Comparison of ENCODE assay signal across 24 cellular contexts in the genomic region with DNA sequence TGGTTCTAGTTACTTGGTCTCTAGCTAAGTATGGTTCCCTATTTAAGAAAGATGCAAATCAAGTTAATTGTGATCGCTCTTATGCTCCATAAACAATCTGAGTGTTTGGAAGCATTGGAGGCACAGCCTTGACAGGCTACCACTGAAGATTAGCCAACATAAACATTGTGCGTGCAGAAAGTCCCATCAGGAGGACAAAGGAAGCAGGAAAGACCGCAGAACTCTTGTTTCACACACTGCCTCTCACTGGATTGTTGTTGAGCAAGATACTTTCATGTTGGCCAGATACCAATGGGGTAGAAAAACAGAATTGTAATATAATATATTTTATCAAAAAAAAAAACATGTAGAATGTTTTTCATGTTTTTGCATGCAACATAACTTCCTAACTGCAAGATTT.
A peak's percentile ranks its signal among the peaks of the same experiment; 100 is the strongest.
DNase-seq lines count a peak whose midpoint lies in the region; ATAC-seq and TF ChIP-seq lines count a peak whose summit lies in the region.
"Had no signal": no experiment of that assay in that cellular context is flagged by ENCODE, and none has a peak within 500 bp of the region (broad histone marks: within the 10 kb centered on the region; RNA-seq: fewer than 3 reads in every experiment).

No MANE protein-coding gene starts in this region.

- ATAC-seq in sciatic nerve (peak; percentile 84), Right ventricle myocardium superior (ENCODE audit: poor library complexity) (no peak), upper lobe of right lung (no peak), GM19397 (IDR thresholded peaks at IDR 0.05; ENCODE audit: unreplicated experiment) (no peak)
- ATAC-seq: activated CD4-positive, CD25-positive, alpha-beta regulatory T cell treated with anti-CD3 and anti-CD28 coated beads, Interleukin-2, amount 50 U/mL, for 24 hours; activated CD8-positive, alpha-beta T cell treated with anti-CD3 and anti-CD28 coated beads, Interleukin-2, amount 10 ng/mL, durations not matched to agents 7 days and 5 days; body of pancreas; stimulated activated naive CD8-positive, alpha-beta T cell treated with anti-CD3 and anti-CD28 coated beads, Interleukin-15, Interleukin-2, amounts not matched to agents 100 U/mL and 50 U/mL, for 24 hours had no signal

- H3K9me3 ChIP-seq in upper lobe of right lung = no peaks in the 10 kb centered on the region
- H3K9me3 ChIP-seq: body of pancreas, colonic mucosa, esophagus squamous epithelium, vagina had no signal

- H3K36me3 ChIP-seq in upper lobe of right lung = no peaks in the 10 kb centered on the region
- H3K36me3 ChIP-seq: colonic mucosa, esophagus squamous epithelium, vagina had no signal

- peak; percentile 73 for DNase-seq in RPMI7951 (ENCODE audit: low read depth)
- peak; percentile 35 to 36 for DNase-seq in cardiac fibroblast (ENCODE audit: low read depth in 2 of 2)
- peak; percentile 8 to 51 for DNase-seq in foreskin fibroblast
- DNase-seq in sciatic nerve (ENCODE audit: low spot score) = no peak
- DNase-seq in Right ventricle myocardium superior = no peak
- DNase-seq in GM19238 (ENCODE audit: insufficient read length, low spot score) = no peak
- DNase-seq in upper lobe of right lung = no peak
- DNase-seq: activated CD8-positive, alpha-beta T cell treated with anti-CD3 and anti-CD28 coated beads, Interleukin-2, amount 10 ng/mL, durations not matched to agents 7 days and 5 days; activated effector memory CD4-positive, alpha-beta T cell treated with anti-CD3 and anti-CD28 coated beads, Interleukin-2, amount 50 U/mL, for 16 hours; activated naive CD8-positive, alpha-beta T cell treated with anti-CD3 and anti-CD28 coated beads, Interleukin-2, amount 10 ng/mL, durations not matched to agents 7 days and 5 days; activated T-cell treated with anti-CD3 and anti-CD28 coated beads for 4 hours; body of pancreas; colonic mucosa; esophagus squamous epithelium; HCEC 1CT; islet precursor cell; NCI-H1417 treated with DMSO at 0.1 percent for 48 hours; NCI-H2081; NCI-H446 treated with DMSO at 0.1 percent for 48 hours; stimulated activated naive CD8-positive, alpha-beta T cell treated with anti-CD3 and anti-CD28 coated beads, Interleukin-15, Interleukin-2, amounts not matched to agents 100 U/mL and 50 U/mL, for 24 hours had no signal

- H3K4me3 ChIP-seq in cardiac fibroblast (replicated peaks in 1 of 2; ENCODE audit: low read depth in 2 of 2, low read length in 2 of 2) = no peak overlapping the region
- H3K4me3 ChIP-seq in foreskin fibroblast (ENCODE audit: low read depth in 1 of 2, low read length in 2 of 2) = no peak overlapping the region
- H3K4me3 ChIP-seq in upper lobe of right lung = no peak overlapping the region
- H3K4me3 ChIP-seq: body of pancreas, colonic mucosa, esophagus squamous epithelium, SK-N-MC, vagina had no signal

- H3K27me3 ChIP-seq in upper lobe of right lung = no peaks in the 10 kb centered on the region
- H3K27me3 ChIP-seq: body of pancreas, colonic mucosa, esophagus squamous epithelium, vagina had no signal

- TF ChIP-seq CTCF in cardiac fibroblast (IDR thresholded peaks at IDR 0.05; ENCODE audit: low read depth, low read length) (no peak), foreskin fibroblast (IDR thresholded peaks at IDR 0.05; ENCODE audit: low read depth, low read length) (no peak), upper lobe of right lung (IDR thresholded peaks at IDR 0.05) (no peak)

- no peak overlapping the region for H3K27ac ChIP-seq in upper lobe of right lung
- H3K27ac ChIP-seq: body of pancreas, colonic mucosa, esophagus squamous epithelium, SK-N-MC, vagina had no signal

- no peaks in the 10 kb centered on the region for H3K4me1 ChIP-seq in upper lobe of right lung
- H3K4me1 ChIP-seq: body of pancreas, colonic mucosa, esophagus squamous epithelium, vagina had no signal

- intact Hi-C loops in sciatic nerve (cut with DNase I) = no loop called here
- intact Hi-C loops in Right ventricle myocardium superior (cut with DNase I) = no loop called here
- intact Hi-C loops in upper lobe of right lung (cut with DNase I) = no loop called here

Comparison
In these comparisons a context has a peak if more than half of its experiments do, and no peak if none do; other contexts are left out.
1. DNase-seq: peak in RPMI7951 (single experiment), cardiac fibroblast (2 of 2) and foreskin fibroblast (2 of 2); none in sciatic nerve (single experiment), Right ventricle myocardium superior (single experiment), GM19238 (single experiment) and upper lobe of right lung (single experiment).